ENCODE assay signal across 1 cellular context in genomic region chr3:60582285-60582684, GRCh38.
TF ChIP-seq lines count a peak whose summit lies in the region.

No MANE protein-coding gene starts in this region.

TF ChIP-seq in GM23338, 12 proteins besides CTCF, POLR2A, EP300 and RAD21:
- TF ChIP-seq ZNF462 (CRISPR knock-in tag; IDR thresholded peaks at IDR 0.05) (no peak), CREB1 (CRISPR knock-in tag; IDR thresholded peaks at IDR 0.05; ENCODE audit: low read depth) (no peak), ZNF114 (CRISPR knock-in tag; IDR thresholded peaks at IDR 0.05) (no peak)
